In the genomic region with DNA sequence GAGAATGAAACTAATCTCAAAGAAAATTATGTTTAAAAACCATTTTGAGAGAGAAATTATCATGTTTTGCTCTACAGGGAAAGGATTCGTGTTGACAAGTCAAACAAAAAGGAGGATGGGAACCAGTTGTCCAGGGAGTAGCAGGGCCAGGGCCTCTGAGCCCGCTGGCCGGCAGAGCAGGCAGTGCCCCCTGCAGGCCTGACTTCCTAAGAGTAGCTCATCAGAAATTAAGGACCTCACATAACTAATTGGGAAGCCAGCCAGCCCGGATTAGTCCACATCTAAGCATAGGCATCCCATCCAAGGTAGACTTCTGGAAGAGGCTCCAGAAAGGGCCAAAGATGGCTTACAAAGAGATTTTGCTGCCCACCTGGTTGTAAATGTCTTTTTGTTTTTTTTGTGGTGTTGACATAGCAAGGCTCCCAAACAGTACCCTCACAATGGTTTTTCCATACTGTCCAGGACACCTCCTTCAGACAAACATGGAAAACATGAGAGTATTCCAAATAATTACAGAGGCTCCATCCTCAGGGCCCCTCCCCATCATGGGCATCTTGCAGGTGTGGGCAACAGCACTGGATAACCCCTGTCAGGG, we compare ENCODE assay signal across 9 cellular contexts.
DNase-seq lines count a peak whose midpoint lies in the region; ATAC-seq, FAIRE-seq and TF ChIP-seq lines count a peak whose summit lies in the region.
"Had no signal": no experiment of that assay in that cellular context is flagged by ENCODE, and none has a peak within 500 bp of the region (broad histone marks: within the 10 kb centered on the region; RNA-seq: fewer than 3 reads in every experiment).

No MANE protein-coding gene starts in this region.

- H2BK12ac ChIP-seq in H9 (ENCODE audit: insufficient read length, low read depth, low read length), result no peak overlapping the region

- H3K4me3 ChIP-seq in OCI-LY1 (ENCODE audit: low read depth, low read length, poor library complexity, severe bottlenecking) (no peak overlapping the region), heart left ventricle (no peak overlapping the region), sigmoid colon (no peak overlapping the region)

- no peak overlapping the region for H3K23ac ChIP-seq in H9 (ENCODE audit: insufficient read length, low read depth, low read length)

- FAIRE-seq in GM12891 (lab: Jason Lieb, UNC), result no peak

- CTCF ChIA-PET in activated naive CD4-positive, alpha-beta T cell treated with anti-CD3 and anti-CD28 coated beads, Interleukin-2, amount 10 ng/mL, durations not matched to agents 7 days and 5 days (lab: Charles Lee), result interaction anchor here (1.2 to 1.8 kb wide), 4 partner anchors 8 to 674 kb away, joined by 3 to 5 read pairs (median 4); no protein-coding TSS in a partner anchor

- no peak overlapping the region for H3K14ac ChIP-seq in H9 (ENCODE audit: insufficient read depth, low read length)

- H4K20me1 ChIP-seq in H9 (ENCODE audit: control insufficient read depth, insufficient read depth, insufficient read length) (no peaks in the 10 kb centered on the region), OCI-LY1 (ENCODE audit: insufficient read depth, low read length) (no peaks in the 10 kb centered on the region)

- H4K91ac ChIP-seq in H9 (ENCODE audit: insufficient read length, low read depth, low read length), result no peak overlapping the region

- H3K9me2 ChIP-seq in OCI-LY1 (ENCODE audit: low read depth, low read length), result no peaks in the 10 kb centered on the region

- no CpG with 5 or more reads among the region's 4 CpGs for WGBS in H9 (ENCODE audit: extremely low coverage, insufficient read length, low lambda C conversion rate)
- 17 to 27% (median 21%) methylated on average over 4 of the region's 4 CpGs for WGBS in heart left ventricle, 4 donors
- 11 to 34% methylated on average over 4 of the region's 4 CpGs for WGBS in sigmoid colon, 2 donors

- no peak overlapping the region for H3K27ac Mint-ChIP-seq in H9
- H3K27ac Mint-ChIP-seq in activated naive CD4-positive, alpha-beta T cell treated with anti-CD3 and anti-CD28 coated beads, Interleukin-2, amount 10 ng/mL, durations not matched to agents 7 days and 5 days, result no peak overlapping the region

- no peak overlapping the region for H2BK15ac ChIP-seq in H9 (ENCODE audit: low read depth, low read length)

- H3K27ac ChIP-seq in C4-2B (no peak overlapping the region), H9 (ENCODE audit: insufficient read length, low read depth, low read length) (no peak overlapping the region), OCI-LY1 (ENCODE audit: low read depth, low read length, poor library complexity, severe bottlenecking) (no peak overlapping the region), heart left ventricle (peak overlapping the region in 3 of 12 donors; percentile 6 to 31 (median 17)), sigmoid colon (no peak overlapping the region)
- H3K27ac ChIP-seq: epithelial cell of prostate had no signal

- H3K79me2 ChIP-seq in H9 (ENCODE audit: insufficient read depth, low read length) (no peaks in the 10 kb centered on the region), OCI-LY1 (ENCODE audit: insufficient read depth, low read length) (no peaks in the 10 kb centered on the region)

- H4K8ac ChIP-seq in H9 (replicated peaks; ENCODE audit: insufficient read length, low read depth, low read length), result no peak overlapping the region

- H2BK120ac ChIP-seq in H9 (ENCODE audit: low read depth, low read length, poor library complexity, severe bottlenecking), result no peak overlapping the region

- no peak overlapping the region for H2BK20ac ChIP-seq in H9 (ENCODE audit: low read depth, low read length, poor library complexity, severe bottlenecking)

- TF ChIP-seq EP300 in sigmoid colon (IDR thresholded peaks at IDR 0.05), result no peak

- peak; percentile 85 to 91 (median 90) for ATAC-seq in heart left ventricle

- no peak overlapping the region for H3T11ph ChIP-seq in H9 (ENCODE audit: low read length)

- H3K79me1 ChIP-seq in H9 (ENCODE audit: insufficient read depth, low read depth, low read length, poor library complexity, severe bottlenecking), result no peaks in the 10 kb centered on the region

- H3K18ac ChIP-seq in H9 (ENCODE audit: insufficient read length, low read depth, low read length), result no peak overlapping the region

- intact Hi-C loops in heart left ventricle (cut with DNase I) (loop anchor here in 4 of 10 donors (10.0 kb wide), 2 partner anchors 424 to 594 kb away; a partner anchor contains a TSS), sigmoid colon (cut with DNase I) (no loop called here)

- no peak overlapping the region for H2AFZ ChIP-seq in H9 (ENCODE audit: low read length)
- H2AFZ ChIP-seq in OCI-LY1 (ENCODE audit: low read length), result no peak overlapping the region

- H3K4me2 ChIP-seq in H9 (ENCODE audit: insufficient read depth, insufficient read length, low read length) (no peak overlapping the region), OCI-LY1 (ENCODE audit: low read length) (no peak overlapping the region)

- H3K4me3 Mint-ChIP-seq in H9, result no peak overlapping the region
- no peak overlapping the region for H3K4me3 Mint-ChIP-seq in activated naive CD4-positive, alpha-beta T cell treated with anti-CD3 and anti-CD28 coated beads, Interleukin-2, amount 10 ng/mL, durations not matched to agents 7 days and 5 days

- H3K36me3 Mint-ChIP-seq in H9 (ENCODE audit: insufficient read depth in 1 of 3, low read depth in 3 of 3), result peaks cover 0 to 15% (median 4%) of the 10 kb centered on the region in 3 experiments; a peak in 5 of 7 replicates
- H3K36me3 Mint-ChIP-seq in activated naive CD4-positive, alpha-beta T cell treated with anti-CD3 and anti-CD28 coated beads, Interleukin-2, amount 10 ng/mL, durations not matched to agents 7 days and 5 days, result no peaks in the 10 kb centered on the region

- H3K23me2 ChIP-seq in H9 (ENCODE audit: insufficient read length, low read depth, low read length, poor library complexity, severe bottlenecking), result no peaks in the 10 kb centered on the region

- peaks cover 19 to 41% of the 10 kb centered on the region in 2 experiments for H3K4me1 Mint-ChIP-seq in H9
- H3K4me1 Mint-ChIP-seq in activated naive CD4-positive, alpha-beta T cell treated with anti-CD3 and anti-CD28 coated beads, Interleukin-2, amount 10 ng/mL, durations not matched to agents 7 days and 5 days, result no peaks in the 10 kb centered on the region

- H3K9me3 ChIP-seq in H9 (ENCODE audit: control insufficient read depth, low read depth, low read length) (no peaks in the 10 kb centered on the region), OCI-LY1 (ENCODE audit: low read length) (no peaks in the 10 kb centered on the region), heart left ventricle (no peaks in the 10 kb centered on the region), sigmoid colon (no peaks in the 10 kb centered on the region)

- no peak overlapping the region for H3K4ac ChIP-seq in H9 (ENCODE audit: low read depth, low read length)

- TF ChIP-seq POLR2A in heart left ventricle (IDR thresholded peaks at IDR 0.05) (no peak), sigmoid colon (IDR thresholded peaks at IDR 0.05) (no peak), GM12891 (IDR thresholded peaks at IDR 0.05; ENCODE audit: low read depth, low read length) (no peak)

- H3K27me3 ChIP-seq in H9 (ENCODE audit: insufficient read depth, low read length) (no peaks in the 10 kb centered on the region), OCI-LY1 (ENCODE audit: insufficient read depth, low read length) (no peaks in the 10 kb centered on the region), heart left ventricle (no peaks in the 10 kb centered on the region), sigmoid colon (no peaks in the 10 kb centered on the region)

- H3K9ac ChIP-seq in H9 (ENCODE audit: extremely low read depth, insufficient read length, low read length), result no peak overlapping the region
- no peak overlapping the region for H3K9ac ChIP-seq in OCI-LY1 (ENCODE audit: low read length)

- H3K36me3 ChIP-seq in OCI-LY1 (ENCODE audit: insufficient read depth, low read length), result no peaks in the 10 kb centered on the region
- no peaks in the 10 kb centered on the region for H3K36me3 ChIP-seq in heart left ventricle
- no peaks in the 10 kb centered on the region for H3K36me3 ChIP-seq in sigmoid colon

- TF ChIP-seq CTCF in C4-2B (conservative IDR thresholded peaks at IDR 0.05) (peak; percentile 79), H9 (conservative IDR thresholded peaks at IDR 0.05) (peak; percentile 85), OCI-LY1 (IDR thresholded peaks at IDR 0.05; ENCODE audit: low read length) (peak; percentile 49; the same call in 1 of the 2 replicates), heart left ventricle (IDR thresholded peaks at IDR 0.05) (peak; percentile 47 to 75 (median 66)), sigmoid colon (IDR thresholded peaks at IDR 0.05) (peak in 3 of 4 experiments; percentile 15 to 30 (median 20))

- H3K4me1 ChIP-seq in H9 (ENCODE audit: insufficient read depth, low read length) (0 out of 2 replicates have a peak, but pooled peaks cover 2% of the 10 kb centered on the region), OCI-LY1 (ENCODE audit: insufficient read depth, low read length, severe bottlenecking) (no peaks in the 10 kb centered on the region), heart left ventricle (peaks cover 0 to 45% (median 18%) of the 10 kb centered on the region in 12 donors), sigmoid colon (peaks cover 0 to 23% (median 21%) of the 10 kb centered on the region in 4 donors)

- peaks cover 10 to 15% of the 10 kb centered on the region in 2 experiments for H3K9me3 Mint-ChIP-seq in H9
- H3K9me3 Mint-ChIP-seq in activated naive CD4-positive, alpha-beta T cell treated with anti-CD3 and anti-CD28 coated beads, Interleukin-2, amount 10 ng/mL, durations not matched to agents 7 days and 5 days, result no peaks in the 10 kb centered on the region

- H2AK5ac ChIP-seq in H9 (ENCODE audit: insufficient read length, low read length), result no peak overlapping the region

- no peak overlapping the region for H3K56ac ChIP-seq in H9 (ENCODE audit: insufficient read length, low read depth, low read length)

- peak; percentile 70 for DNase-seq in H9
- DNase-seq in activated naive CD4-positive, alpha-beta T cell treated with anti-CD3 and anti-CD28 coated beads, Interleukin-2, amount 10 ng/mL, durations not matched to agents 7 days and 5 days, result peak; percentile 39
- DNase-seq in heart left ventricle, result peak; percentile 67 to 83 (median 74)
- DNase-seq in sigmoid colon, result peak; percentile 67
- no peak for DNase-seq in NK-92 (lab: John Stamatoyannopoulos, UW; ENCODE audit: unreplicated experiment)
- DNase-seq in GM12891 (ENCODE audit: insufficient read length, low spot score), result no peak

- no peak overlapping the region for H2BK5ac ChIP-seq in H9 (ENCODE audit: insufficient read length, low read length)

- H4K5ac ChIP-seq in H9 (ENCODE audit: insufficient read length, low read depth, low read length), result no peak overlapping the region

- H3F3A ChIP-seq in OCI-LY1 (ENCODE audit: insufficient read depth, low read length), result no peaks in the 10 kb centered on the region

- peaks cover 30% of the 10 kb centered on the region for H3K27me3 Mint-ChIP-seq in H9 (ENCODE audit: low read depth)
- peaks cover 4% of the 10 kb centered on the region for H3K27me3 Mint-ChIP-seq in activated naive CD4-positive, alpha-beta T cell treated with anti-CD3 and anti-CD28 coated beads, Interleukin-2, amount 10 ng/mL, durations not matched to agents 7 days and 5 days

TF ChIP-seq in GM12891, 5 proteins besides CTCF, POLR2A, EP300 and RAD21 (continues in another document):
- TF ChIP-seq TAF1 (IDR thresholded peaks at IDR 0.05; ENCODE audit: low read depth, low read length), result no peak
- no peak for TF ChIP-seq POU2F2 (IDR thresholded peaks at IDR 0.05; ENCODE audit: low read depth, low read length)

Comparison
In these comparisons a context has a peak if more than half of its experiments do, and no peak if none do; other contexts are left out.
1. CTCF ChIP-seq: peak in every context shown above with its lines; median percentile 85 in H9; 79 in C4-2B; 66 in heart left ventricle; 49 in OCI-LY1; 20 in sigmoid colon.
2. DNase-seq: peak in H9 (single experiment), activated naive CD4-positive, alpha-beta T cell treated with anti-CD3 and anti-CD28 coated beads, Interleukin-2, amount 10 ng/mL, durations not matched to agents 7 days and 5 days (single experiment), heart left ventricle (5 of 5) and sigmoid colon (single experiment); none in NK-92 (single experiment) and GM12891 (single experiment).